ENCODE assay signal across 8 cellular contexts in genomic region chr1:202966006-202966904, GRCh38. TPM values are rescaled to one million over a fixed set of nuclear protein-coding genes. Genes with fewer than 3 reads are reported as not detected.
DNase-seq lines count a peak whose midpoint lies in the region; ATAC-seq, FAIRE-seq and TF ChIP-seq lines count a peak whose summit lies in the region.

No MANE protein-coding gene starts in this region.

- intact Hi-C loops in CD8-positive, alpha-beta T cell (cut with DNase I, micrococcal nuclease) = loop anchor here (2.0 to 5.0 kb wide), 2 partner anchors 155 to 619 kb away; partner anchors contain the start of genes PCAT6 (in 1 of the 2) and PPP1R12B (in 1 of the 2)

- peak overlapping the region; percentile 78 for H3K27ac ChIP-seq in CD8-positive, alpha-beta T cell (ENCODE audit: low read depth, low read length)
- H3K27ac ChIP-seq in ectodermal cell (ENCODE audit: insufficient read depth, low read depth, low read length, poor library complexity, severe bottlenecking) = no peak overlapping the region

- no peak for TF ChIP-seq POLR2A in GM12891 (IDR thresholded peaks at IDR 0.05; ENCODE audit: low read depth, low read length)

- H3K4me1 Mint-ChIP-seq in CD8-positive, alpha-beta T cell (ENCODE audit: low read depth) = peaks cover 32% of the 10 kb centered on the region
- peaks cover 33 to 54% (median 51%) of the 10 kb centered on the region in 3 donors for H3K4me1 Mint-ChIP-seq in naive B cell

- H3K36me3 Mint-ChIP-seq in CD8-positive, alpha-beta T cell = peaks cover 35% of the 10 kb centered on the region
- peaks cover 5 to 13% of the 10 kb centered on the region in 2 donors for H3K36me3 Mint-ChIP-seq in naive B cell

- H3K9me3 Mint-ChIP-seq in CD8-positive, alpha-beta T cell = no peaks in the 10 kb centered on the region
- H3K9me3 Mint-ChIP-seq in naive B cell = no peaks in the 10 kb centered on the region

- 50 to 55% methylated on average over 18 of the region's 18 CpGs for WGBS in ectodermal cell, 2 experiments

- no peaks in the 10 kb centered on the region for H3K9me3 ChIP-seq in CD8-positive, alpha-beta T cell (ENCODE audit: low read length)
- no peaks in the 10 kb centered on the region for H3K9me3 ChIP-seq in ectodermal cell (ENCODE audit: control insufficient read depth, low read length)

- POLR2A ChIA-PET in CD8-positive, alpha-beta T cell (lab: Charles Lee) = interaction anchor here (3.1 kb wide), 1 partner anchor 41 kb away, joined by 12 read pairs; the partner anchor contains the start of gene TMEM183A

- H3K27me3 Mint-ChIP-seq in CD8-positive, alpha-beta T cell (ENCODE audit: low read depth) = no peaks in the 10 kb centered on the region
- H3K27me3 Mint-ChIP-seq in naive B cell = no peaks in the 10 kb centered on the region

- peaks cover 24% of the 10 kb centered on the region for H3K4me1 ChIP-seq in CD8-positive, alpha-beta T cell (ENCODE audit: insufficient read depth, low read length)
- peaks cover 11% of the 10 kb centered on the region for H3K4me1 ChIP-seq in ectodermal cell (ENCODE audit: control insufficient read depth, insufficient read depth, low read length)

- no peaks in the 10 kb centered on the region for H3K27me3 ChIP-seq in CD8-positive, alpha-beta T cell (ENCODE audit: insufficient read depth, low read length)
- peaks cover 12% of the 10 kb centered on the region for H3K27me3 ChIP-seq in ectodermal cell (ENCODE audit: control insufficient read depth, insufficient read depth, low read length, poor library complexity, severe bottlenecking)

- H3K4me3 ChIP-seq in CD8-positive, alpha-beta T cell (ENCODE audit: low read depth, low read length) = peak overlapping the region; percentile 79
- peak overlapping the region; percentile 78 for H3K4me3 ChIP-seq in ectodermal cell (ENCODE audit: insufficient read depth, low read depth, low read length)

- H3K27ac Mint-ChIP-seq in CD8-positive, alpha-beta T cell = peak overlapping the region; percentile 80
- peak overlapping the region; percentile 52 to 93 (median 70) for H3K27ac Mint-ChIP-seq in naive B cell

- H3K4me3 Mint-ChIP-seq in CD8-positive, alpha-beta T cell = peak overlapping the region; percentile 79
- H3K4me3 Mint-ChIP-seq in naive B cell = peak overlapping the region; percentile 79 to 91 (median 86)

- DNase-seq in CD8-positive, alpha-beta T cell = peak in 1 of 7 experiments; percentile 17
- DNase-seq in NCI-H69 (lab: John Stamatoyannopoulos, UW) = peak; percentile 35
- DNase-seq in naive B cell = no peak
- DNase-seq in activated effector memory CD4-positive, alpha-beta T cell treated with Interleukin-2 at 50 U/mL for 16 hours = no peak
- no peak for DNase-seq in urothelium cell line (ENCODE audit: low spot score)
- DNase-seq in GM12891 (ENCODE audit: insufficient read length, low spot score) = no peak

- no peak for ATAC-seq in CD8-positive, alpha-beta T cell
- ATAC-seq in naive B cell (ENCODE audit: low read depth in 2 of 2) = no peak
- ATAC-seq in GM21528 (IDR thresholded peaks at IDR 0.05; ENCODE audit: low FRiP score, unreplicated experiment) = no peak

- TF ChIP-seq CTCF in CD8-positive, alpha-beta T cell (IDR thresholded peaks at IDR 0.05) = no peak

- FAIRE-seq in urothelium cell line (lab: Jason Lieb, UNC) (no peak), GM12891 (lab: Jason Lieb, UNC) (no peak)

- no peaks in the 10 kb centered on the region for H3K36me3 ChIP-seq in CD8-positive, alpha-beta T cell (ENCODE audit: insufficient read depth, low read length)
- H3K36me3 ChIP-seq in ectodermal cell (ENCODE audit: control insufficient read depth, insufficient read depth, low read length) = no peaks in the 10 kb centered on the region

- CTCF ChIA-PET in CD8-positive, alpha-beta T cell (lab: Charles Lee) = no interaction called here

TF ChIP-seq in GM12891, 5 proteins besides CTCF, POLR2A, EP300 and RAD21:
- no peak for TF ChIP-seq SPI1 (IDR thresholded peaks at IDR 0.05; ENCODE audit: low read depth, low read length)
- no peak for TF ChIP-seq POLR2AphosphoS5 (IDR thresholded peaks at IDR 0.05; ENCODE audit: low read depth, low read length)
- TF ChIP-seq PAX5 (IDR thresholded peaks at IDR 0.05; ENCODE audit: insufficient read depth, low read length, severe bottlenecking) = no peak
- no peak for TF ChIP-seq POU2F2 (IDR thresholded peaks at IDR 0.05; ENCODE audit: low read depth, low read length)
- TF ChIP-seq TAF1 (IDR thresholded peaks at IDR 0.05; ENCODE audit: low read depth, low read length) = no peak

RNA-seq across cellular contexts. Expression of gene CYB5R1, which starts 0.8 kb away (rescaled TPM):
- total RNA-seq in CD8-positive, alpha-beta T cell = 10 to 100 TPM; 34.6 to 36.0 TPM
- polyA plus RNA-seq in ectodermal cell (2013, experiment 1 of 4) = 13.5 TPM
- 21.6 TPM for polyA plus RNA-seq in ectodermal cell (2013, experiment 2 of 4)
- 14.3 TPM for polyA plus RNA-seq in ectodermal cell (2013, experiment 3 of 4)
- polyA plus RNA-seq in ectodermal cell (2013, experiment 4 of 4) = 17.5 TPM
- 10 to 100 TPM; 51.2 to 74.1 (median 58.9) TPM for polyA plus RNA-seq in naive B cell (ENCODE audit: low read depth in 6 of 6)
- 12.9 TPM for polyA plus RNA-seq in GM12891 (2012; ENCODE audit: low read depth, missing spikeins)

RNA-seq across cellular contexts. Expression of gene ADIPOR1, which starts 8.1 kb away (rescaled TPM):
- 100 to 1,000 TPM; 106 to 117 TPM for total RNA-seq in CD8-positive, alpha-beta T cell
- 64.2 TPM for polyA plus RNA-seq in ectodermal cell (2013, experiment 1 of 4)
- 60.7 TPM for polyA plus RNA-seq in ectodermal cell (2013, experiment 2 of 4)
- polyA plus RNA-seq in ectodermal cell (2013, experiment 3 of 4) = 51.6 TPM
- polyA plus RNA-seq in ectodermal cell (2013, experiment 4 of 4) = 57.7 TPM
- polyA plus RNA-seq in naive B cell (ENCODE audit: low read depth in 6 of 6) = 100 to 1,000 TPM in 4 of 6 donors, 10 to 100 TPM in 2; 81.7 to 162 (median 108) TPM
- polyA plus RNA-seq in GM12891 (2012; ENCODE audit: low read depth, missing spikeins) = 37.8 TPM

RNA-seq across cellular contexts. Expression of gene KLHL12, which starts 39.2 kb away (rescaled TPM):
- total RNA-seq in CD8-positive, alpha-beta T cell = 10 to 100 TPM; 17.9 to 19.2 TPM
- 44.2 TPM for polyA plus RNA-seq in ectodermal cell (2013, experiment 1 of 4)
- 43.6 TPM for polyA plus RNA-seq in ectodermal cell (2013, experiment 2 of 4)
- polyA plus RNA-seq in ectodermal cell (2013, experiment 3 of 4) = 31.3 TPM
- polyA plus RNA-seq in ectodermal cell (2013, experiment 4 of 4) = 34.5 TPM
- polyA plus RNA-seq in naive B cell (ENCODE audit: low read depth in 6 of 6) = 10 to 100 TPM; 16.3 to 34.1 (median 25.4) TPM
- 24.4 TPM for polyA plus RNA-seq in GM12891 (2012; ENCODE audit: low read depth, missing spikeins)

RNA-seq across cellular contexts. Expression of gene TMEM183A, which starts 40.9 kb away (rescaled TPM):
- 100 to 1,000 TPM; 201 to 214 TPM for total RNA-seq in CD8-positive, alpha-beta T cell
- polyA plus RNA-seq in ectodermal cell (2013, experiment 1 of 4) = 92.5 TPM
- polyA plus RNA-seq in ectodermal cell (2013, experiment 2 of 4) = 89.4 TPM
- 72.4 TPM for polyA plus RNA-seq in ectodermal cell (2013, experiment 3 of 4)
- polyA plus RNA-seq in ectodermal cell (2013, experiment 4 of 4) = 80.0 TPM
- 10 to 100 TPM; 41.0 to 60.3 (median 54.9) TPM for polyA plus RNA-seq in naive B cell (ENCODE audit: low read depth in 6 of 6)
- polyA plus RNA-seq in GM12891 (2012; ENCODE audit: low read depth, missing spikeins) = 47.6 TPM
